In the genomic region with DNA sequence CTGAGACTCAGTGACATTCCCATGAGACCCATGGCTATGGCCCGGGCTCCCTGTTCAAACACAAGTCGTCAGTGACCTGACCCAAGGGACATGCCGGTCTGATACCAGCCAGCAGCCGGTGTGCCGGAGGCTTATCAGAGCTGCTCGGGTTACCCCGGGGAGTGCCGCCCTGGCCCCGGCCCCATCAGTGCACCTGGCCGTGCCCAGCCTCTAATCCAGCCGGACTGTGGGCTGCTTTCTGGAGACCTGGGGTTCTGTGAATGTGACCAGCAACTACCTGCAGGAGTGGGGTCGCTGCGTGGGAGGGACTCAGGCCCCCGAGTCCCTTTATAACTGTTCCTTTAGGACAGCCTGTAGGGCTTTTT, we compare ENCODE assay signal across 21 cellular contexts. TPM values are rescaled to one million over a fixed set of nuclear protein-coding genes. Genes with fewer than 3 reads are reported as not detected.
"Had no signal": no experiment of that assay in that cellular context is flagged by ENCODE, and none has a peak within 500 bp of the region (broad histone marks: within the 10 kb centered on the region; RNA-seq: fewer than 3 reads in every experiment).

No MANE protein-coding gene starts in this region.

- DNase-seq: activated B cell treated with CpG ODN at 0.5 μM for 24 hours; activated CD4-positive, alpha-beta T cell treated with anti-CD3 and anti-CD28 coated beads for 4 hours; activated CD8-positive, alpha-beta memory T cell treated with anti-CD3 and anti-CD28 coated beads, Interleukin-2, amount 50 U/mL, for 4 hours; activated effector memory CD4-positive, alpha-beta T cell treated with anti-CD3 and anti-CD28 coated beads, Interleukin-2, amount 50 U/mL, for 16 hours; activated naive CD4-positive, alpha-beta T cell treated with anti-CD3 and anti-CD28 coated beads, Interleukin-2, amount 50 U/mL, for 16 hours; activated T-cell treated with anti-CD3 and anti-CD28 coated beads, Interleukin-2, amount 50 U/mL, for 72 hours; brain microvascular endothelial cell; cortex of kidney; gastrocnemius medialis; heart right ventricle; nephron progenitor cell; occipital lobe; stimulated activated CD4-positive, alpha-beta T cell treated with anti-CD3 and anti-CD28 coated beads, Interleukin-4, amount 100 ng/mL, for 1 hour; stimulated activated naive CD8-positive, alpha-beta T cell treated with anti-CD3 and anti-CD28 coated beads, Interleukin-15, amount 100 ng/mL, for 72 hours; T-cell; trophoblast cell had no signal

- H3K4me1 ChIP-seq: gastrocnemius medialis had no signal

- H3K27ac Mint-ChIP-seq: activated B cell treated with CpG ODN at 0.5 μM for 24 hours; activated T-cell treated with anti-CD3 and anti-CD28 coated beads, Interleukin-2, amount 50 U/mL, for 72 hours; mesothelial cell of epicardium; nephron progenitor cell; T-cell had no signal

- H3K27ac ChIP-seq: brain microvascular endothelial cell, gastrocnemius medialis, heart right ventricle, skin epidermis had no signal

- H3K9me3 ChIP-seq: gastrocnemius medialis, heart right ventricle had no signal

- H3K4me3 Mint-ChIP-seq: activated B cell treated with CpG ODN at 0.5 μM for 24 hours; activated T-cell treated with anti-CD3 and anti-CD28 coated beads, Interleukin-2, amount 50 U/mL, for 72 hours; central memory CD8-positive, alpha-beta T cell; mesothelial cell of epicardium; nephron progenitor cell; stimulated activated naive CD8-positive, alpha-beta T cell treated with anti-CD3 and anti-CD28 coated beads, Interleukin-15, amount 100 ng/mL, for 72 hours; T-cell had no signal

- H3K9me3 Mint-ChIP-seq: activated B cell treated with CpG ODN at 0.5 μM for 24 hours; activated T-cell treated with anti-CD3 and anti-CD28 coated beads, Interleukin-2, amount 50 U/mL, for 72 hours; central memory CD8-positive, alpha-beta T cell; mesothelial cell of epicardium; nephron progenitor cell; stimulated activated naive CD8-positive, alpha-beta T cell treated with anti-CD3 and anti-CD28 coated beads, Interleukin-15, amount 100 ng/mL, for 72 hours; T-cell had no signal

- H3K27me3 Mint-ChIP-seq: activated B cell treated with CpG ODN at 0.5 μM for 24 hours had no signal

- H3K36me3 Mint-ChIP-seq: mesothelial cell of epicardium, T-cell had no signal

- H3K36me3 ChIP-seq: brain microvascular endothelial cell, gastrocnemius medialis, heart right ventricle had no signal

- H3K27me3 ChIP-seq: brain microvascular endothelial cell, heart right ventricle had no signal

- H3K4me3 ChIP-seq: gastrocnemius medialis, heart right ventricle, skin epidermis had no signal

- ATAC-seq: activated T-cell treated with anti-CD3 and anti-CD28 coated beads, Interleukin-2, amount 50 U/mL, for 72 hours; gastrocnemius medialis; T-cell had no signal

RNA-seq across cellular contexts. Expression of a gene that starts 52.7 kb away (rescaled TPM):
- total RNA-seq: activated B cell treated with CpG ODN at 0.5 μM for 24 hours; activated T-cell treated with anti-CD3 and anti-CD28 coated beads, Interleukin-2, amount 50 U/mL, for 72 hours; aorta; gastrocnemius medialis; mesothelial cell of epicardium; occipital lobe; T-cell; temporal lobe had no signal
- polyA plus RNA-seq: aorta had no signal
